8 cellular contexts compared by ENCODE assay signal in the genomic region with DNA sequence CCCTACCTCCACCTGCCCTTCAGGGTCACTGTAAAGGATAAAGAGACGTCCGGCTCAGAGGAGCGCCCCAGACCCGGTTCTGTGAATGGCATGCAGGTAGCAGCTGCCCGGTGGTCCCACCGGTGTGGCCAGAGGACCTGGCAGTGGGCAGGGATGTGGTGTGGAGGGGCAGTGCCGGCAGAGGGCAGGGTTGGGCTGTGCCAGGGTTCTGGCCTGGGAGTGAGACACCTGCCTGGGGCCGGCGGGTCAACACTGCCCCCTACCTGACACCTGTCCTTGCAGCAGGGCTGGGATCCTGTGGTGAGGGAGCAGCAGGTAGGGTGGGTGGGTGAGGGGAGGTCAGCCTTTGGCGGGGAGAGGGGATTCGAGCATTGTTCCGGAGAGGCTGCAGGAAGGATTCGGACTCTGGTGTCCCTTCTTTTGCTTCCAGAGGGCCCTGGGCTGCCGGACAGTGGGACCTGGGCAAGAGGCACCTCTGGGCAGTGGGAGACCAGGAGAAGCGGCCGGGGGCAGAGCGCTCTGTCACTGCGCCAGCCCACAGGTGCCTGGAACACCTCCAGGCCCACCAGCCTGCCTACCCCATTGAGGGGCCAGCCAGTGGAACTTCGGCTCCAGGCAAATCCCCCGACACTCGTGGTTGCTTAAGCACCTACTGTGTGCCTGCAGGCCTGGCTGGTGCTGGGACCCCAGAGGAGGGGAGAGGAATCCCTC. TPM values are rescaled to one million over a fixed set of nuclear protein-coding genes. Genes with fewer than 3 reads are reported as not detected.
DNase-seq lines count a peak whose midpoint lies in the region; ATAC-seq and TF ChIP-seq lines count a peak whose summit lies in the region.

No MANE protein-coding gene starts in this region.

- peaks cover 4 to 12% of the 10 kb centered on the region in 2 donors for H3K36me3 Mint-ChIP-seq in CD14-positive monocyte
- H3K36me3 Mint-ChIP-seq in activated CD4-positive, alpha-beta memory T cell treated with anti-CD3 and anti-CD28 coated beads, Interleukin-2, amount 10 ng/mL, durations not matched to agents 7 days and 5 days (ENCODE audit: low read depth): no peaks in the 10 kb centered on the region
- peaks cover 4% of the 10 kb centered on the region for H3K36me3 Mint-ChIP-seq in nephron (ENCODE audit: low read depth)

- peak overlapping the region; percentile 94 for H3K27ac ChIP-seq in fibroblast of lung (ENCODE audit: insufficient read depth, low read length)

- H2AFZ ChIP-seq in fibroblast of lung (ENCODE audit: low read length): no peak overlapping the region

- H3K9me3 Mint-ChIP-seq in CD14-positive monocyte (peaks cover 0 to 14% (median 5%) of the 10 kb centered on the region in 7 donors), nephron (peaks cover 5% of the 10 kb centered on the region)
- no peaks in the 10 kb centered on the region for H3K9me3 Mint-ChIP-seq in activated CD4-positive, alpha-beta memory T cell treated with anti-CD3 and anti-CD28 coated beads, Interleukin-2, amount 10 ng/mL, durations not matched to agents 7 days and 5 days

- H3K27me3 Mint-ChIP-seq in CD14-positive monocyte (ENCODE audit: low read depth in 3 of 3): peaks cover 32 to 53% (median 35%) of the 10 kb centered on the region in 3 donors
- H3K27me3 Mint-ChIP-seq in activated CD4-positive, alpha-beta memory T cell treated with anti-CD3 and anti-CD28 coated beads, Interleukin-2, amount 10 ng/mL, durations not matched to agents 7 days and 5 days: peaks cover 22% of the 10 kb centered on the region
- peaks cover 54% of the 10 kb centered on the region for H3K27me3 Mint-ChIP-seq in nephron (ENCODE audit: low read depth)

- H3K4me3 Mint-ChIP-seq in CD14-positive monocyte (peak overlapping the region; percentile 87 to 92), nephron (peak overlapping the region in 2 of 3 experiments; percentile 64 to 79)
- peak overlapping the region; percentile 73 for H3K4me3 Mint-ChIP-seq in activated CD4-positive, alpha-beta memory T cell treated with anti-CD3 and anti-CD28 coated beads, Interleukin-2, amount 10 ng/mL, durations not matched to agents 7 days and 5 days

- no peaks in the 10 kb centered on the region for H3K9me3 ChIP-seq in fibroblast of lung (ENCODE audit: control insufficient read depth, insufficient read depth, low read depth, low read length)

- TF ChIP-seq POLR2A in NB4 (IDR thresholded peaks at IDR 0.05; ENCODE audit: extremely low read depth, insufficient read length): no peak

- H3K27me3 ChIP-seq in fibroblast of lung (ENCODE audit: control insufficient read depth, insufficient read depth, low read length): no peaks in the 10 kb centered on the region

- H3K27ac Mint-ChIP-seq in CD14-positive monocyte (peak overlapping the region; percentile 73 to 97 (median 96)), nephron (no peak overlapping the region)
- peak overlapping the region; percentile 57 for H3K27ac Mint-ChIP-seq in activated CD4-positive, alpha-beta memory T cell treated with anti-CD3 and anti-CD28 coated beads, Interleukin-2, amount 10 ng/mL, durations not matched to agents 7 days and 5 days

- POLR2A ChIA-PET in activated CD4-positive, alpha-beta memory T cell treated with anti-CD3 and anti-CD28 coated beads, Interleukin-2, amount 10 ng/mL, durations not matched to agents 7 days and 5 days (lab: Charles Lee): interaction anchor here (1.3 to 3.9 kb wide), 6 partner anchors 8 to 46 kb away, joined by 3 to 22 read pairs (median 5); partner anchors contain the start of gene CDKN1C

- CTCF ChIA-PET in activated CD4-positive, alpha-beta memory T cell treated with anti-CD3 and anti-CD28 coated beads, Interleukin-2, amount 10 ng/mL, durations not matched to agents 7 days and 5 days (lab: Charles Lee): interaction anchor here (0.9 to 3.7 kb wide), 10 partner anchors 10 to 398 kb away, joined by 3 to 41 read pairs (median 4); no protein-coding TSS in a partner anchor

- H4K20me1 ChIP-seq in fibroblast of lung (ENCODE audit: control insufficient read depth, extremely low read depth, insufficient read depth, low read length): no peaks in the 10 kb centered on the region

- peak overlapping the region; percentile 68 for H3K4me2 ChIP-seq in fibroblast of lung (ENCODE audit: extremely low read depth, insufficient read depth, low read length)

- no peaks in the 10 kb centered on the region for H3K36me3 ChIP-seq in fibroblast of lung (ENCODE audit: control insufficient read depth, insufficient read depth, low read length)

- H3K4me1 Mint-ChIP-seq in CD14-positive monocyte: peaks cover 41% of the 10 kb centered on the region
- H3K4me1 Mint-ChIP-seq in activated CD4-positive, alpha-beta memory T cell treated with anti-CD3 and anti-CD28 coated beads, Interleukin-2, amount 10 ng/mL, durations not matched to agents 7 days and 5 days: peaks cover 43% of the 10 kb centered on the region
- H3K4me1 Mint-ChIP-seq in nephron: peaks cover 5% of the 10 kb centered on the region

- ATAC-seq in GM19395 (IDR thresholded peaks at IDR 0.05; ENCODE audit: unreplicated experiment) (peak; percentile 32), HG03565 (IDR thresholded peaks at IDR 0.05; ENCODE audit: unreplicated experiment) (no peak)

- TF ChIP-seq CTCF in CD14-positive monocyte (IDR thresholded peaks at IDR 0.05) (peak; percentile 92), NB4 (IDR thresholded peaks at IDR 0.05; ENCODE audit: low read depth, low read length) (peak; percentile 36), fibroblast of lung (conservative IDR thresholded peaks at IDR 0.05 in 1 of 2, IDR thresholded peaks at IDR 0.05 in 1 of 2; ENCODE audit: low read depth in 1 of 2, low read length in 2 of 2) (peak in 1 of 2 donors; percentile 37), nephron (IDR thresholded peaks at IDR 0.05; ENCODE audit: unreplicated experiment in 3 of 3) (peak; percentile 36 to 61 (median 46))

- H3K4me1 ChIP-seq in fibroblast of lung (ENCODE audit: control insufficient read depth, extremely low read depth, insufficient read depth, low read length): peaks cover 12% of the 10 kb centered on the region

- DNase-seq in CD14-positive monocyte (ENCODE audit: low spot score) (peak; percentile 76), NB4 (ENCODE audit: low read depth) (peak; percentile 60), fibroblast of lung (ENCODE audit: low read depth in 2 of 2) (peak in 1 of 2 donors; percentile 28), GF-D8 (lab: John Stamatoyannopoulos, UW) (no peak)
- peak; percentile 66 for DNase-seq in activated CD4-positive, alpha-beta memory T cell treated with anti-CD3 and anti-CD28 coated beads, Interleukin-2, amount 10 ng/mL, durations not matched to agents 7 days and 5 days

- intact Hi-C loops in CD14-positive monocyte (cut with micrococcal nuclease): loop anchor here (5.0 kb wide), 2 partner anchors 34 to 61 kb away; partner anchors contain the start of gene NAP1L4 (in 2 of the 2)

- no peak overlapping the region for H3K9ac ChIP-seq in fibroblast of lung (ENCODE audit: insufficient read depth, low read length)

- no peak overlapping the region for H3K4me3 ChIP-seq in NB4 (ENCODE audit: low read depth, low read length)
- H3K4me3 ChIP-seq in fibroblast of lung (replicated peaks in 1 of 4; ENCODE audit: control extremely low read depth in 1 of 4, insufficient read depth in 1 of 4, low read depth in 3 of 4, low read length in 4 of 4): peak overlapping the region; percentile 20 to 81 (median 34)

- peaks cover 26% of the 10 kb centered on the region for H3K79me2 ChIP-seq in fibroblast of lung (ENCODE audit: control insufficient read depth, insufficient read depth, low read length)

RNA-seq across cellular contexts. Expression of gene PHLDA2, which starts 1.6 kb away (rescaled TPM):
- polyA plus RNA-seq in CD14-positive monocyte (1 to 10 TPM; 2.6 to 4.7 TPM), fibroblast of lung (16.2 and 20.5 TPM in 2 replicates)
- total RNA-seq in activated CD4-positive, alpha-beta memory T cell treated with anti-CD3 and anti-CD28 coated beads, Interleukin-2, amount 10 ng/mL, durations not matched to agents 7 days and 5 days: 1 to 10 TPM; 3.7 to 5.0 TPM
- 4.1 and 6.8 TPM in 2 replicates for total RNA-seq in fibroblast of lung
- polyA plus RNA-seq in fibroblast of lung (2012): 108 and 155 TPM in 2 replicates
- polyA minus RNA-seq in fibroblast of lung (ENCODE audit: low replicate concordance): 13.6 and 18.5 TPM in 2 replicates

RNA-seq across cellular contexts. Expression of gene CDKN1C, which starts 45.3 kb away (rescaled TPM):
- polyA plus RNA-seq in CD14-positive monocyte: 1 to 10 TPM; 3.2 to 4.7 TPM
- total RNA-seq in activated CD4-positive, alpha-beta memory T cell treated with anti-CD3 and anti-CD28 coated beads, Interleukin-2, amount 10 ng/mL, durations not matched to agents 7 days and 5 days: under 1 TPM; 0.55 to 0.60 TPM
- total RNA-seq in fibroblast of lung: 31.1 and 31.5 TPM in 2 replicates
- polyA plus RNA-seq in fibroblast of lung: 5.2 and 8.6 TPM in 2 replicates
- 9.0 and 12.6 TPM in 2 replicates for polyA plus RNA-seq in fibroblast of lung (2012)
- 1.1 and 2.5 TPM in 2 replicates for polyA minus RNA-seq in fibroblast of lung (ENCODE audit: low replicate concordance)

Comparison
In these comparisons a context has a peak if more than half of its experiments do, and no peak if none do; other contexts are left out.
1. H3K27ac Mint-ChIP-seq: peak in CD14-positive monocyte (7 of 7) and activated CD4-positive, alpha-beta memory T cell treated with anti-CD3 and anti-CD28 coated beads, Interleukin-2, amount 10 ng/mL, durations not matched to agents 7 days and 5 days (single experiment); none in nephron (0 of 3).
2. RNA of gene CDKN1C, which starts 45.3 kb away (total RNA-seq): 31.1 to 31.5 TPM in fibroblast of lung; 0.55 to 0.60 TPM in activated CD4-positive, alpha-beta memory T cell treated with anti-CD3 and anti-CD28 coated beads, Interleukin-2, amount 10 ng/mL, durations not matched to agents 7 days and 5 days; every median in the first group is over 10 times any median in the second.
3. Peak in every context shown above with its lines, with median percentiles within 50 percentile points of each other: H3K4me3 Mint-ChIP-seq.